Comparison of ENCODE assay signal across 2 cellular contexts in the genomic region with DNA sequence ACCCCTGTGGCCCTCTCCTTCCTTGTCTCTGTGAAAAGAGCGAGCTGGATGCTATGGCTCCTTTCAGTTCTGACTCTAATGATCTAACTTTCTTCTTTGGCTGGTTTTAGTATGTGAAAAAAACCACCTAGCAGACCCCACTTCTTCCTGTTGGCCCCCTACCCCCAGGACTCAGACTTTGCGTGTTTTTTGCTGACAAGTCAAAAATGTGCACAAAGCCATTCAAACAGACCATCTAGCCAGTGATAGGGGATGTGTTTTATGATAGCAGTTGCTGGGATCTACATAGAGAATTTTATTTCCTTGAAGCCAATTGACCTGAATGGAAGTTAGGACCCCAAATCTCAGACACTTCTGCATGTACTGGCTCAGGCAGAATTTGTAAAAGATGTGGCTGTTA.
TF ChIP-seq lines count a peak whose summit lies in the region.

No MANE protein-coding gene starts in this region.

TF ChIP-seq in HepG2, 621 proteins besides CTCF, POLR2A, EP300 and RAD21:
- TF ChIP-seq ZNF615 (CRISPR knock-in tag; IDR thresholded peaks at IDR 0.05; ENCODE audit: borderline replicate concordance): no peak
- TF ChIP-seq MAFF (IDR thresholded peaks at IDR 0.05; ENCODE audit: low read depth, low read length): peak; percentile 99
- TF ChIP-seq MAFK (conservative IDR thresholded peaks at IDR 0.05 in 1 of 2, IDR thresholded peaks at IDR 0.05 in 1 of 2; ENCODE audit: low read length in 2 of 2): peak; percentile 98

TF ChIP-seq in H1, 55 proteins besides CTCF, POLR2A, EP300 and RAD21:
- TF ChIP-seq FOSL1 (IDR thresholded peaks at IDR 0.05; ENCODE audit: insufficient read depth, low read depth, low read length) (no peak), MAFK (IDR thresholded peaks at IDR 0.05; ENCODE audit: low read depth, low read length) (peak; percentile 58; the same call in 1 of the 2 replicates), TEAD4 (IDR thresholded peaks at IDR 0.05; ENCODE audit: low read depth, low read length) (no peak)
